7 cellular contexts compared by ENCODE assay signal in genomic region chr12:122031342-122032216, GRCh38. TPM values are rescaled to one million over a fixed set of nuclear protein-coding genes. Genes with fewer than 3 reads are reported as not detected.
A peak's percentile ranks its signal among the peaks of the same experiment; 100 is the strongest.
DNase-seq lines count a peak whose midpoint lies in the region; FAIRE-seq and TF ChIP-seq lines count a peak whose summit lies in the region.

No MANE protein-coding gene starts in this region.

- TF ChIP-seq CTCF in GM12872 (IDR thresholded peaks at IDR 0.05; ENCODE audit: insufficient read depth, low read depth, low read length) (peak; percentile 89), cardiac muscle cell (IDR thresholded peaks at IDR 0.05; ENCODE audit: low read depth, low read length) (peak; percentile 79), smooth muscle cell (IDR thresholded peaks at IDR 0.05; ENCODE audit: borderline replicate concordance, insufficient read depth, poor library complexity, severe bottlenecking) (peak; percentile 54)

- WGBS in smooth muscle cell (ENCODE audit: low lambda C conversion rate): 69% methylated on average over 20 of the region's 21 CpGs

- no peaks in the 10 kb centered on the region for H3K27me3 ChIP-seq in cardiac muscle cell
- no peaks in the 10 kb centered on the region for H3K27me3 ChIP-seq in smooth muscle cell (ENCODE audit: low read depth)

- no peak overlapping the region for H2AFZ ChIP-seq in smooth muscle cell (ENCODE audit: low read depth)

- no peaks in the 10 kb centered on the region for H3F3A ChIP-seq in smooth muscle cell (ENCODE audit: low read depth)

- peaks cover 9% of the 10 kb centered on the region for H3K36me3 ChIP-seq in cardiac muscle cell
- no peaks in the 10 kb centered on the region for H3K36me3 ChIP-seq in smooth muscle cell (ENCODE audit: low read depth)

- no peaks in the 10 kb centered on the region for H3K9me3 ChIP-seq in cardiac muscle cell (ENCODE audit: low read depth)
- no peaks in the 10 kb centered on the region for H3K9me3 ChIP-seq in smooth muscle cell (replicated peaks; ENCODE audit: low read depth)

- peaks cover 4% of the 10 kb centered on the region for H4K20me1 ChIP-seq in smooth muscle cell (ENCODE audit: low read depth)

- H3K4me3 ChIP-seq in cardiac muscle cell (no peak overlapping the region), smooth muscle cell (no peak overlapping the region)

- no peak overlapping the region for H3K9ac ChIP-seq in smooth muscle cell (ENCODE audit: low read depth)

- no peak for TF ChIP-seq POLR2A in H54 (IDR thresholded peaks at IDR 0.05; ENCODE audit: low read depth, low read length)

- H3K4me1 ChIP-seq in cardiac muscle cell (ENCODE audit: low read depth) (no peaks in the 10 kb centered on the region), smooth muscle cell (ENCODE audit: low read depth) (no peaks in the 10 kb centered on the region)

- DNase-seq in OCI-M1 (lab: John Stamatoyannopoulos, UW): peak; percentile 62
- peak; percentile 33 for DNase-seq in activated T-helper 9 cell treated with anti-CD3 and anti-CD28 coated beads, Interleukin-2, amount 50 U/mL, for 16 hours (ENCODE audit: low read depth)
- DNase-seq in cardiac muscle cell (ENCODE audit: low read depth in 1 of 2, low spot score in 1 of 2): peak; percentile 41 to 49
- peak; percentile 1 for DNase-seq in smooth muscle cell (lab: John Stamatoyannopoulos, UW; ENCODE audit: unreplicated experiment)
- no peak for DNase-seq in H54 (ENCODE audit: insufficient read length, low spot score)
- DNase-seq in SIG-M5 treated with dmso at 0.1 percent for 504 hours (lab: John Stamatoyannopoulos, UW; ENCODE audit: unreplicated experiment): no peak

- H3K4me2 ChIP-seq in smooth muscle cell: no peak overlapping the region

- H3K27ac ChIP-seq in cardiac muscle cell (no peak overlapping the region), smooth muscle cell (ENCODE audit: low read depth) (no peak overlapping the region)

- FAIRE-seq in H54 (lab: Jason Lieb, UNC): no peak

- no peaks in the 10 kb centered on the region for H3K79me2 ChIP-seq in smooth muscle cell (ENCODE audit: low read depth)

RNA-seq across cellular contexts. Expression of gene BCL7A, which starts 9.9 kb away (rescaled TPM):
- 16.2 and 30.5 TPM in 2 replicates for total RNA-seq in cardiac muscle cell
- polyA plus RNA-seq in cardiac muscle cell: 19.1 and 20.8 TPM in 2 replicates
- total RNA-seq in smooth muscle cell: 2.7 and 4.3 TPM in 2 replicates
- polyA plus RNA-seq in smooth muscle cell: 3.0 and 5.7 TPM in 2 replicates

RNA-seq across cellular contexts. Expression of gene MLXIP, which starts 47.0 kb away (rescaled TPM):
- total RNA-seq in cardiac muscle cell: 5.5 and 8.2 TPM in 2 replicates
- 11.0 and 13.7 TPM in 2 replicates for polyA plus RNA-seq in cardiac muscle cell
- 7.6 and 11.8 TPM in 2 replicates for total RNA-seq in smooth muscle cell
- 15.3 and 24.7 TPM in 2 replicates for polyA plus RNA-seq in smooth muscle cell

Comparison
In these comparisons a context has a peak if more than half of its experiments do, and no peak if none do; other contexts are left out.
1. DNase-seq: peak in OCI-M1 (single experiment), activated T-helper 9 cell treated with anti-CD3 and anti-CD28 coated beads, Interleukin-2, amount 50 U/mL, for 16 hours (single experiment), cardiac muscle cell (2 of 2) and smooth muscle cell (single experiment); none in H54 (single experiment) and SIG-M5 treated with dmso at 0.1 percent for 504 hours (single experiment).
2. Peak in every context shown above with its lines, with median percentiles within 50 percentile points of each other: CTCF ChIP-seq.